Comparison of ENCODE assay signal across 8 cellular contexts in genomic region chr1:9009438-9010366, GRCh38. TPM values are rescaled to one million over a fixed set of nuclear protein-coding genes. Genes with fewer than 3 reads are reported as not detected.
DNase-seq lines count a peak whose midpoint lies in the region; ATAC-seq, FAIRE-seq and TF ChIP-seq lines count a peak whose summit lies in the region.
"Had no signal": no experiment of that assay in that cellular context is flagged by ENCODE, and none has a peak within 500 bp of the region (broad histone marks: within the 10 kb centered on the region; RNA-seq: fewer than 3 reads in every experiment).

No MANE protein-coding gene starts in this region.

- 7% methylated on average over 21 of the region's 21 CpGs for WGBS in K562 (ENCODE audit: insufficient coverage, low coverage, missing lambda C conversion rate)

- no peaks in the 10 kb centered on the region for H3K9me1 ChIP-seq in K562 (ENCODE audit: control insufficient read depth, insufficient read depth, low read length)

- intact Hi-C loops in K562 (cut with micrococcal nuclease) (loop anchor here (2.0 to 5.0 kb wide), 2 partner anchors 91 to 188 kb away; no protein-coding TSS in a partner anchor), lower lobe of right lung (cut with DNase I) (no loop called here)

- no peak overlapping the region for H2AFZ ChIP-seq in K562 (ENCODE audit: low read depth, low read length)

- H3K9me3 ChIP-seq in K562 (replicated peaks; ENCODE audit: control insufficient read depth, insufficient read depth, low read depth, low read length): no peaks in the 10 kb centered on the region
- H3K9me3 ChIP-seq in lower lobe of right lung: no peaks in the 10 kb centered on the region

- DNase-seq in NAMALWA (ENCODE audit: low spot score) (peak; percentile 58), K562 (ENCODE audit: extremely low read depth in 1 of 4, low spot score in 3 of 4) (peak; percentile 47 to 64 (median 56)), lower lobe of right lung (no peak), NK-92 (lab: John Stamatoyannopoulos, UW; ENCODE audit: unreplicated experiment) (no peak)

- TF ChIP-seq CTCF in GM12875 (IDR thresholded peaks at IDR 0.05; ENCODE audit: borderline replicate concordance, insufficient read depth, low read depth, low read length) (peak; percentile 91), K562 (IDR thresholded peaks at IDR 0.05 in 2 of 3, conservative IDR thresholded peaks at IDR 0.05 in 1 of 3; ENCODE audit: insufficient read depth in 2 of 3, low read depth in 1 of 3, low read length in 3 of 3) (peak; percentile 62 to 81 (median 71)), lower lobe of right lung (IDR thresholded peaks at IDR 0.05) (peak; percentile 48)

- FAIRE-seq in K562 (lab: Jason Lieb, UNC): no peak

- BruUV-seq in K562 (replicated peaks; lab: Mats Ljungman, UMichigan): no TSS peak

- POLR2A ChIA-PET in K562 (lab: Yijun Ruan, JAX): interaction anchor here (0.6 to 1.0 kb wide), 3 partner anchors 31 to 1847 kb away, joined by 3 read pairs; no protein-coding TSS in a partner anchor

- H3K27ac ChIP-seq in K562 (ENCODE audit: extremely low read depth, low read depth, low read length) (no peak overlapping the region), lower lobe of right lung (no peak overlapping the region)
- H3K27ac ChIP-seq: skin epidermis had no signal

- TF ChIP-seq EP300 in K562 (IDR thresholded peaks at IDR 0.05; ENCODE audit: low read length): no peak

- peaks cover 10% of the 10 kb centered on the region for H4K20me1 ChIP-seq in K562 (replicated peaks; ENCODE audit: control insufficient read depth, insufficient read depth, low read length)

- H3K36me3 ChIP-seq in K562 (ENCODE audit: control insufficient read depth, insufficient read depth, low read length): no peaks in the 10 kb centered on the region
- H3K36me3 ChIP-seq in lower lobe of right lung: no peaks in the 10 kb centered on the region

- peaks cover 49 to 85% of the 10 kb centered on the region in 2 experiments for H3K27me3 ChIP-seq in K562 (ENCODE audit: control insufficient read depth in 2 of 2, insufficient read depth in 2 of 2, low read length in 2 of 2)
- H3K27me3 ChIP-seq in lower lobe of right lung (ENCODE audit: low read depth): no peaks in the 10 kb centered on the region

- peak; percentile 39 to 67 for TF ChIP-seq RAD21 in K562 (CRISPR knock-in tag; conservative IDR thresholded peaks at IDR 0.05 in 1 of 2, IDR thresholded peaks at IDR 0.05 in 1 of 2)

- ATAC-seq in K562 (peak; percentile 84), lower lobe of right lung (peak in 1 of 2 donors; percentile 59), GM21526 (IDR thresholded peaks at IDR 0.05; ENCODE audit: low FRiP score, unreplicated experiment) (no peak), HG02970 (IDR thresholded peaks at IDR 0.05; ENCODE audit: low FRiP score, unreplicated experiment) (no peak)

- no peak overlapping the region for H3K9ac ChIP-seq in K562 (ENCODE audit: insufficient read depth in 1 of 2, low read depth in 2 of 2, low read length in 2 of 2)

- H3K4me2 ChIP-seq in K562 (ENCODE audit: insufficient read depth, low read length): no peak overlapping the region

- no peaks in the 10 kb centered on the region for H3K79me2 ChIP-seq in K562 (ENCODE audit: control insufficient read depth, insufficient read depth, low read length)

- H3K4me1 ChIP-seq in K562 (replicated peaks in 1 of 2; ENCODE audit: control insufficient read depth in 2 of 2, insufficient read depth in 2 of 2, low read length in 2 of 2) (peaks cover 0 to 6% of the 10 kb centered on the region in 2 experiments; a peak in 2 of 5 replicates), lower lobe of right lung (peaks cover 12% of the 10 kb centered on the region)

- in situ Hi-C loops in K562 (cut with MboI): loop anchor here (10.0 kb wide), 1 partner anchor 185 kb away; no protein-coding TSS in a partner anchor

- peak; percentile 79 for TF ChIP-seq POLR2A in K562 (conservative IDR thresholded peaks at IDR 0.05)

- CTCF ChIA-PET in K562 (lab: Yijun Ruan, JAX; ENCODE audit: low intra/inter-chr PET ratio): interaction anchor here (0.7 to 1.3 kb wide), 3 partner anchors 91 to 187 kb away, joined by 3 to 5 read pairs (median 4); no protein-coding TSS in a partner anchor

- no peak overlapping the region for H3K4me3 ChIP-seq in GM12875 (ENCODE audit: low read depth, low read length)
- H3K4me3 ChIP-seq in K562: no peak overlapping the region
- no peak overlapping the region for H3K4me3 ChIP-seq in lower lobe of right lung
- H3K4me3 ChIP-seq: skin epidermis had no signal

TF ChIP-seq in K562, 482 proteins besides CTCF, POLR2A, EP300 and RAD21 (continues in another document):
- peak; percentile 26 for TF ChIP-seq TBP (optimal IDR thresholded peaks at IDR 0.05; ENCODE audit: low read depth, low read length)
- no peak for TF ChIP-seq HOXB6 (CRISPR knock-in tag; IDR thresholded peaks at IDR 0.05; ENCODE audit: borderline replicate concordance)
- TF ChIP-seq BCLAF1 (IDR thresholded peaks at IDR 0.05; ENCODE audit: borderline replicate concordance in 1 of 2, control insufficient read depth in 1 of 2, low read depth in 2 of 2, low read length in 1 of 2): peak in 1 of 2 experiments; percentile 43; a peak in 1 of 4 replicates
- no peak for TF ChIP-seq RNF2 (IDR thresholded peaks at IDR 0.05)
- no peak for TF ChIP-seq CCAR2 (IDR thresholded peaks at IDR 0.05; ENCODE audit: low read depth, low read length)
- no peak for TF ChIP-seq ZKSCAN3 (CRISPR knock-in tag; IDR thresholded peaks at IDR 0.05)
- peak; percentile 70 for TF ChIP-seq PML (IDR thresholded peaks at IDR 0.05; ENCODE audit: low read length)
- TF ChIP-seq POLR2AphosphoS5 (IDR thresholded peaks at IDR 0.05; ENCODE audit: control insufficient read depth, insufficient read depth, low read depth, low read length): peak; percentile 56; the same call in 1 of the 2 replicates

RNA-seq across cellular contexts. Expression of gene SLC2A7, which starts 16.5 kb away (rescaled TPM):
- not detected in 2 replicates for total RNA-seq in K562 (2011; cell fraction: chromatin; rRNA removed; ENCODE audit: low replicate concordance)
- not detected in 2 replicates for total RNA-seq in K562 (2011; cell fraction: nucleolus; rRNA removed)
- total RNA-seq in K562 (2011; cell fraction: nucleoplasm; rRNA removed): not detected in 2 replicates
- total RNA-seq in K562 (2014; rRNA removed) (not detected in 2 replicates), K562 (2014; rRNA removed; fragmentation: Illumina TruSeq; extraction: Trizol) (not detected in 2 replicates), K562 (2015; rRNA removed; fragmentation: Illumina TruSeq; extraction: Trizol) (not detected in 2 replicates), K562 (2021) (not detected in 2 replicates), lower lobe of right lung (not detected)
- polyA plus RNA-seq in K562 (2011; rRNA removed) (not detected in 2 replicates), K562 (2014; fragmentation: Illumina TruSeq; extraction: Trizol) (not detected in 2 replicates), K562 (2014; fragmentation: Nextera tagmentation; extraction: Ambion mirVana) (not detected), K562 (2014; rRNA removed) (not detected in 2 replicates)
- not detected in 2 replicates for polyA plus RNA-seq in K562 (2011; cell fraction: cytosol; rRNA removed)
- polyA plus RNA-seq in K562 (2011; cell fraction: nucleus; rRNA removed): not detected in 2 replicates
- polyA plus RNA-seq in K562 (2012): not detected in 2 replicates
- polyA minus RNA-seq in K562 (2011; rRNA and poly(A)+ RNA removed): not detected in 2 replicates
- not detected in 2 replicates for polyA minus RNA-seq in K562 (2011; cell fraction: cytosol; rRNA and poly(A)+ RNA removed)
- not detected in 2 replicates for polyA minus RNA-seq in K562 (2011; cell fraction: nucleus; rRNA and poly(A)+ RNA removed)

RNA-seq across cellular contexts. Expression of gene SLC2A5, which starts 59.7 kb away (rescaled TPM):
- not detected in 2 replicates for total RNA-seq in K562 (2011; cell fraction: chromatin; rRNA removed; ENCODE audit: low replicate concordance)
- total RNA-seq in K562 (2011; cell fraction: nucleolus; rRNA removed): not detected in 2 replicates
- total RNA-seq in K562 (2011; cell fraction: nucleoplasm; rRNA removed): not detected in 2 replicates
- not detected in 2 replicates for total RNA-seq in K562 (2014; rRNA removed)
- total RNA-seq in K562 (2014; rRNA removed; fragmentation: Illumina TruSeq; extraction: Trizol): not detected in 2 replicates
- not detected in 2 replicates for total RNA-seq in K562 (2015; rRNA removed; fragmentation: Illumina TruSeq; extraction: Trizol)
- total RNA-seq in K562 (2021): 0.04 TPM in 1 of 2 replicates, not detected in the other
- polyA plus RNA-seq in K562 (2011; rRNA removed): 0.08 TPM in 1 of 2 replicates, not detected in the other
- 0.04 TPM in 1 of 2 replicates, not detected in the other for polyA plus RNA-seq in K562 (2011; cell fraction: cytosol; rRNA removed)
- 0.54 TPM in 1 of 2 replicates, not detected in the other for polyA plus RNA-seq in K562 (2011; cell fraction: nucleus; rRNA removed)
- polyA plus RNA-seq in K562 (2012): 0.03 and 0.06 TPM in 2 replicates
- not detected in 2 replicates for polyA plus RNA-seq in K562 (2014; fragmentation: Illumina TruSeq; extraction: Trizol)
- not detected for polyA plus RNA-seq in K562 (2014; fragmentation: Nextera tagmentation; extraction: Ambion mirVana)
- polyA plus RNA-seq in K562 (2014; rRNA removed): not detected in 2 replicates
- polyA minus RNA-seq in K562 (2011; rRNA and poly(A)+ RNA removed): not detected in 2 replicates
- polyA minus RNA-seq in K562 (2011; cell fraction: cytosol; rRNA and poly(A)+ RNA removed): not detected in 2 replicates
- polyA minus RNA-seq in K562 (2011; cell fraction: nucleus; rRNA and poly(A)+ RNA removed): not detected in 2 replicates
- total RNA-seq in lower lobe of right lung: 1.7 TPM

Comparison
In these comparisons a context has a peak if more than half of its experiments do, and no peak if none do; other contexts are left out.
1. DNase-seq: peak in NAMALWA (single experiment) and K562 (4 of 4); none in lower lobe of right lung (single experiment) and NK-92 (single experiment).
2. Peak in every context shown above with its lines, with median percentiles within 50 percentile points of each other: CTCF ChIP-seq.